In the genomic region with DNA sequence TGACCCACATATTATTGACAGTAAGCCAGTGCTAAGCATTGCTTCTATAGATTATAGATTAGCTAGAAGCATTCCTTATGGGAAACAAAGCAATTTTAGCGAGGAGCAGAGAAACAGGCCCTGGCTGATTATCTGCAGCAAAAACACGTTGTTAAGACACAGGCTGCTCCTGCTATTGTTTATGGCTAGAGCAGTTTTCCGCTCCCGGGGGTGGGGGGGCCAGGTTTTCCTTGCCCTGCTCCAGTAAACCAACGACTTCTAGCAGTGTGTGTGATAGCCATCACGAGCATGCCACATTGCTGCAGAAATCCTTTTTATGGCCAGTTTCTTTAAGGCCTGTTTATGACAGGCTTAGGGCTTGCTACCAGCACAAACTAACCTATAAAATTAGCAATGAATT, we compare ENCODE assay signal across 15 cellular contexts. TPM values are rescaled to one million over a fixed set of nuclear protein-coding genes. Genes with fewer than 3 reads are reported as not detected.
DNase-seq lines count a peak whose midpoint lies in the region; ATAC-seq and TF ChIP-seq lines count a peak whose summit lies in the region.
"Had no signal": no experiment of that assay in that cellular context is flagged by ENCODE, and none has a peak within 500 bp of the region (broad histone marks: within the 10 kb centered on the region; RNA-seq: fewer than 3 reads in every experiment).

No MANE protein-coding gene starts in this region.

- WGBS in heart left ventricle, 4 donors = 75 to 90% (median 85%) methylated on average over 6 of the region's 6 CpGs

- no peaks in the 10 kb centered on the region for H3K79me2 ChIP-seq in GM23338 (replicated peaks; ENCODE audit: insufficient read depth)

- DNase-seq in GM23338 (ENCODE audit: low spot score) = no peak
- DNase-seq in endothelial cell (ENCODE audit: low spot score) = peak; percentile 41
- DNase-seq in left kidney (ENCODE audit: low read depth, low spot score) = peak; percentile 12
- DNase-seq in retina = peak; percentile 47
- no peak for DNase-seq in NCI-H187 (lab: John Stamatoyannopoulos, UW)
- no peak for DNase-seq in globus pallidus (ENCODE audit: low spot score)
- no peak for DNase-seq in heart left ventricle
- DNase-seq: 8988T; CD4-positive, CD25-positive, alpha-beta regulatory T cell; CD8-positive, alpha-beta memory T cell; COR-L47; H9; IMR-90 had no signal

- H3K4me3 Mint-ChIP-seq in GM23338 (no peak overlapping the region; the same call in 2 of the 3 replicates), endothelial cell (ENCODE audit: unreplicated experiment) (no peak overlapping the region)
- H3K4me3 Mint-ChIP-seq: B cell; CD4-positive, CD25-positive, alpha-beta regulatory T cell; CD8-positive, alpha-beta memory T cell; H9 had no signal

- H3K4me1 ChIP-seq in GM23338 (ENCODE audit: insufficient read depth) (peaks cover 48% of the 10 kb centered on the region), heart left ventricle (peaks cover 0 to 3% (median 0%) of the 10 kb centered on the region in 12 donors)
- H3K4me1 ChIP-seq: BLaER1 treated with 17β-estradiol and CSF1 and Interleukin-3, amounts not matched to agents 10 nM and 100 nM had no signal

- ATAC-seq in GM23338 (peak; percentile 53), heart left ventricle (no peak)

- intact Hi-C loops in heart left ventricle (cut with DNase I) = no loop called here

- H2AFZ ChIP-seq in GM23338 = 0 out of 2 replicates have a peak overlapping the region, but pooled peaks have one; percentile 53

- TF ChIP-seq POLR2A in heart left ventricle (IDR thresholded peaks at IDR 0.05) = no peak

- H3K27me3 Mint-ChIP-seq in GM23338 (ENCODE audit: insufficient read depth, low read depth, poor library complexity) (no peaks in the 10 kb centered on the region), endothelial cell (ENCODE audit: unreplicated experiment) (no peaks in the 10 kb centered on the region)
- H3K27me3 Mint-ChIP-seq: B cell; CD4-positive, CD25-positive, alpha-beta regulatory T cell; CD8-positive, alpha-beta memory T cell had no signal

- H3K36me3 Mint-ChIP-seq in GM23338 (ENCODE audit: low read depth) = no peaks in the 10 kb centered on the region
- H3K36me3 Mint-ChIP-seq in endothelial cell (ENCODE audit: low read depth, unreplicated experiment) = no peaks in the 10 kb centered on the region

- H3K4me1 Mint-ChIP-seq in GM23338 = peaks cover 56% of the 10 kb centered on the region
- peaks cover 15% of the 10 kb centered on the region for H3K4me1 Mint-ChIP-seq in endothelial cell (ENCODE audit: unreplicated experiment)
- H3K4me1 Mint-ChIP-seq: B cell; CD4-positive, CD25-positive, alpha-beta regulatory T cell; CD8-positive, alpha-beta memory T cell had no signal

- no peaks in the 10 kb centered on the region for H3K27me3 ChIP-seq in GM23338 (ENCODE audit: insufficient read depth)
- H3K27me3 ChIP-seq in heart left ventricle = no peaks in the 10 kb centered on the region
- H3K27me3 ChIP-seq: BLaER1 treated with 17β-estradiol and CSF1 and Interleukin-3, amounts not matched to agents 10 nM and 100 nM had no signal

- H4K20me1 ChIP-seq in GM23338 (replicated peaks; ENCODE audit: insufficient read depth) = no peaks in the 10 kb centered on the region
- H4K20me1 ChIP-seq: BLaER1 treated with 17β-estradiol and CSF1 and Interleukin-3, amounts not matched to agents 10 nM and 100 nM had no signal

- H3K9me2 ChIP-seq in GM23338 (ENCODE audit: insufficient read depth) = no peaks in the 10 kb centered on the region

- H3K4me3 ChIP-seq in GM23338 (no peak overlapping the region), heart left ventricle (no peak overlapping the region)
- H3K4me3 ChIP-seq: BLaER1 treated with 17β-estradiol and CSF1 and Interleukin-3, amounts not matched to agents 10 nM and 100 nM had no signal

- H3K27ac ChIP-seq in GM23338 (ENCODE audit: low read depth) (no peak overlapping the region), heart left ventricle (no peak overlapping the region)
- H3K27ac ChIP-seq: BLaER1 treated with 17β-estradiol and CSF1 and Interleukin-3, amounts not matched to agents 10 nM and 100 nM had no signal

- TF ChIP-seq CTCF in GM23338 (conservative IDR thresholded peaks at IDR 0.05; ENCODE audit: low read depth in 2 of 2) (no peak), endothelial cell (IDR thresholded peaks at IDR 0.05; ENCODE audit: unreplicated experiment) (no peak), heart left ventricle (IDR thresholded peaks at IDR 0.05) (no peak)

- no peaks in the 10 kb centered on the region for H3K9me3 ChIP-seq in heart left ventricle
- H3K9me3 ChIP-seq: BLaER1 treated with 17β-estradiol and CSF1 and Interleukin-3, amounts not matched to agents 10 nM and 100 nM had no signal

- H3K27ac Mint-ChIP-seq in GM23338 (no peak overlapping the region), endothelial cell (ENCODE audit: unreplicated experiment) (peak overlapping the region; percentile 91)
- H3K27ac Mint-ChIP-seq: B cell; CD4-positive, CD25-positive, alpha-beta regulatory T cell; CD8-positive, alpha-beta memory T cell had no signal

- H3F3A ChIP-seq in GM23338 (replicated peaks; ENCODE audit: low read depth) = no peaks in the 10 kb centered on the region

- H3K4me2 ChIP-seq in GM23338 = no peak overlapping the region
- H3K4me2 ChIP-seq: BLaER1 treated with 17β-estradiol and CSF1 and Interleukin-3, amounts not matched to agents 10 nM and 100 nM had no signal

- H3K36me3 ChIP-seq in GM23338 (ENCODE audit: insufficient read depth) (no peaks in the 10 kb centered on the region), heart left ventricle (peaks cover 0 to 10% (median 0%) of the 10 kb centered on the region in 9 donors)

- H3K9me3 Mint-ChIP-seq in GM23338 = no peaks in the 10 kb centered on the region
- no peaks in the 10 kb centered on the region for H3K9me3 Mint-ChIP-seq in endothelial cell (ENCODE audit: unreplicated experiment)
- H3K9me3 Mint-ChIP-seq: CD4-positive, CD25-positive, alpha-beta regulatory T cell; CD8-positive, alpha-beta memory T cell; H9 had no signal

TF ChIP-seq in GM23338, 12 proteins besides CTCF, POLR2A, EP300 and RAD21 (continues in another document):
- TF ChIP-seq EZH2phosphoT487 (IDR thresholded peaks at IDR 0.05; ENCODE audit: unreplicated experiment) = no peak
- TF ChIP-seq POLR2AphosphoS5 (IDR thresholded peaks at IDR 0.05; ENCODE audit: low read depth) = no peak
- no peak for TF ChIP-seq STAT1 (IDR thresholded peaks at IDR 0.05; ENCODE audit: unreplicated experiment)
- no peak for TF ChIP-seq ZNF114 (CRISPR knock-in tag; IDR thresholded peaks at IDR 0.05)
- TF ChIP-seq EZH2 (IDR thresholded peaks at IDR 0.05; ENCODE audit: low read depth, unreplicated experiment) = no peak
- TF ChIP-seq, protein P1, sequence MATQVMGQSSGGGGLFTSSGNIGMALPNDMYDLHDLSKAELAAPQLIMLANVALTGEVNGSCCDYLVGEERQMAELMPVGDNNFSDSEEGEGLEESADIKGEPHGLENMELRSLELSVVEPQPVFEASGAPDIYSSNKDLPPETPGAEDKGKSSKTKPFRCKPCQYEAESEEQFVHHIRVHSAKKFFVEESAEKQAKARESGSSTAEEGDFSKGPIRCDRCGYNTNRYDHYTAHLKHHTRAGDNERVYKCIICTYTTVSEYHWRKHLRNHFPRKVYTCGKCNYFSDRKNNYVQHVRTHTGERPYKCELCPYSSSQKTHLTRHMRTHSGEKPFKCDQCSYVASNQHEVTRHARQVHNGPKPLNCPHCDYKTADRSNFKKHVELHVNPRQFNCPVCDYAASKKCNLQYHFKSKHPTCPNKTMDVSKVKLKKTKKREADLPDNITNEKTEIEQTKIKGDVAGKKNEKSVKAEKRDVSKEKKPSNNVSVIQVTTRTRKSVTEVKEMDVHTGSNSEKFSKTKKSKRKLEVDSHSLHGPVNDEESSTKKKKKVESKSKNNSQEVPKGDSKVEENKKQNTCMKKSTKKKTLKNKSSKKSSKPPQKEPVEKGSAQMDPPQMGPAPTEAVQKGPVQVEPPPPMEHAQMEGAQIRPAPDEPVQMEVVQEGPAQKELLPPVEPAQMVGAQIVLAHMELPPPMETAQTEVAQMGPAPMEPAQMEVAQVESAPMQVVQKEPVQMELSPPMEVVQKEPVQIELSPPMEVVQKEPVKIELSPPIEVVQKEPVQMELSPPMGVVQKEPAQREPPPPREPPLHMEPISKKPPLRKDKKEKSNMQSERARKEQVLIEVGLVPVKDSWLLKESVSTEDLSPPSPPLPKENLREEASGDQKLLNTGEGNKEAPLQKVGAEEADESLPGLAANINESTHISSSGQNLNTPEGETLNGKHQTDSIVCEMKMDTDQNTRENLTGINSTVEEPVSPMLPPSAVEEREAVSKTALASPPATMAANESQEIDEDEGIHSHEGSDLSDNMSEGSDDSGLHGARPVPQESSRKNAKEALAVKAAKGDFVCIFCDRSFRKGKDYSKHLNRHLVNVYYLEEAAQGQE (IDR thresholded peaks at IDR 0.05; ENCODE audit: unreplicated experiment) = no peak
- TF ChIP-seq, protein P2, sequence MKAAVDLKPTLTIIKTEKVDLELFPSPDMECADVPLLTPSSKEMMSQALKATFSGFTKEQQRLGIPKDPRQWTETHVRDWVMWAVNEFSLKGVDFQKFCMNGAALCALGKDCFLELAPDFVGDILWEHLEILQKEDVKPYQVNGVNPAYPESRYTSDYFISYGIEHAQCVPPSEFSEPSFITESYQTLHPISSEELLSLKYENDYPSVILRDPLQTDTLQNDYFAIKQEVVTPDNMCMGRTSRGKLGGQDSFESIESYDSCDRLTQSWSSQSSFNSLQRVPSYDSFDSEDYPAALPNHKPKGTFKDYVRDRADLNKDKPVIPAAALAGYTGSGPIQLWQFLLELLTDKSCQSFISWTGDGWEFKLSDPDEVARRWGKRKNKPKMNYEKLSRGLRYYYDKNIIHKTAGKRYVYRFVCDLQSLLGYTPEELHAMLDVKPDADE (IDR thresholded peaks at IDR 0.05) = no peak
- TF ChIP-seq NANOG (IDR thresholded peaks at IDR 0.05; ENCODE audit: borderline replicate concordance) = no peak

RNA-seq across cellular contexts. Expression of a gene that starts 18.5 kb away (rescaled TPM):
- total RNA-seq in GM23338 (2014; rRNA removed; shearing (Covaris generic)) = 0.70 and 2.3 TPM in 2 replicates
- polyA plus RNA-seq in GM23338 (2016; fragmentation: Nextera tagmentation; extraction: Ambion mirVana) = 1.6 and 3.3 TPM in 2 replicates
- total RNA-seq in endothelial cell (ENCODE audit: unreplicated experiment) = 2.1 TPM
- 1 to 10 TPM in 4 of 9 donors, under 1 TPM in 5; 0.48 to 1.6 (median 0.95) TPM for total RNA-seq in heart left ventricle
- polyA plus RNA-seq in heart left ventricle = under 1 TPM; 0.30 to 0.44 TPM
- total RNA-seq: B cell; CD4-positive, CD25-positive, alpha-beta regulatory T cell had no signal

Comparison
In these comparisons a context has a peak if more than half of its experiments do, and no peak if none do; other contexts are left out.
1. DNase-seq: peak in endothelial cell (single experiment), left kidney (single experiment) and retina (single experiment); none in GM23338 (single experiment), NCI-H187 (0 of 2), globus pallidus (single experiment) and heart left ventricle (0 of 5).